8 cellular contexts compared by ENCODE assay signal in genomic region chrX:53440101-53440500, GRCh38. TPM values are rescaled to one million over a fixed set of nuclear protein-coding genes. Genes with fewer than 3 reads are reported as not detected.
A peak's percentile ranks its signal among the peaks of the same experiment; 100 is the strongest.
DNase-seq lines count a peak whose midpoint lies in the region; ATAC-seq, FAIRE-seq and TF ChIP-seq lines count a peak whose summit lies in the region.

No MANE protein-coding gene starts in this region.

- H3K27ac Mint-ChIP-seq in neural progenitor cell: peak overlapping the region; percentile 32

- H3K4me3 ChIP-seq in neural progenitor cell: no peak overlapping the region

- no peaks in the 10 kb centered on the region for H3K4me1 ChIP-seq in neural progenitor cell

- H3K4me3 Mint-ChIP-seq in neural progenitor cell: peak overlapping the region; percentile 3

- H3K36me3 ChIP-seq in neural progenitor cell: no peaks in the 10 kb centered on the region

- peak; percentile 91 for DNase-seq in DMS 273 (lab: John Stamatoyannopoulos, UW; ENCODE audit: unreplicated experiment)
- DNase-seq in NCI-H2107 (lab: John Stamatoyannopoulos, UW): peak; percentile 17
- DNase-seq in neural progenitor cell (ENCODE audit: low spot score): no peak
- DNase-seq in GM20000 (ENCODE audit: low spot score): no peak
- no peak for DNase-seq in D721Med (ENCODE audit: insufficient read length, low spot score)
- DNase-seq in stimulated activated naive CD4-positive, alpha-beta T cell treated with Interleukin-2 at 50 U/mL for 16 hours (lab: John Stamatoyannopoulos, UW): no peak

- peaks cover 8% of the 10 kb centered on the region for H3K9me3 Mint-ChIP-seq in neural progenitor cell

- no peaks in the 10 kb centered on the region for H4K20me1 ChIP-seq in neural progenitor cell (ENCODE audit: low read depth)

- no peaks in the 10 kb centered on the region for H3K36me3 Mint-ChIP-seq in neural progenitor cell

- no peaks in the 10 kb centered on the region for H3K79me2 ChIP-seq in neural progenitor cell (ENCODE audit: low read depth)

- no peak for ATAC-seq in HG03457 (IDR thresholded peaks at IDR 0.05; ENCODE audit: unreplicated experiment)

- peaks cover 8% of the 10 kb centered on the region for H3K27me3 Mint-ChIP-seq in neural progenitor cell (ENCODE audit: insufficient read depth, low read depth)

- FAIRE-seq in colon (lab: Jason Lieb, UNC) (peak; percentile 69), D721Med (lab: Jason Lieb, UNC) (no peak)

- no peak overlapping the region for H3K27ac ChIP-seq in neural progenitor cell

- H2AFZ ChIP-seq in neural progenitor cell (replicated peaks): peak overlapping the region; percentile 85

- peaks cover 35% of the 10 kb centered on the region for H3K27me3 ChIP-seq in neural progenitor cell

- no peaks in the 10 kb centered on the region for H3K9me3 ChIP-seq in neural progenitor cell (ENCODE audit: low read depth)

- TF ChIP-seq CTCF in neural progenitor cell (IDR thresholded peaks at IDR 0.05) (no peak), GM20000 (IDR thresholded peaks at IDR 0.05; ENCODE audit: extremely low read depth, missing control alignments) (no peak), D721Med (IDR thresholded peaks at IDR 0.05; ENCODE audit: insufficient read depth, missing control alignments) (no peak)

- H3K9ac ChIP-seq in neural progenitor cell: no peak overlapping the region

- H3K4me2 ChIP-seq in neural progenitor cell: peak overlapping the region; percentile 78

- no peaks in the 10 kb centered on the region for H3F3A ChIP-seq in neural progenitor cell (ENCODE audit: low read depth)

- H3K4me1 Mint-ChIP-seq in neural progenitor cell: peaks cover 3% of the 10 kb centered on the region

RNA-seq across cellular contexts. Expression of gene HSD17B10, which starts 5.9 kb away (rescaled TPM):
- 66.3 and 103 TPM in 2 replicates for total RNA-seq in neural progenitor cell (ENCODE audit: low replicate concordance)

RNA-seq across cellular contexts. Expression of gene RIBC1, which starts 17.4 kb away (rescaled TPM):
- total RNA-seq in neural progenitor cell (ENCODE audit: low replicate concordance): 0.62 and 1.5 TPM in 2 replicates

RNA-seq across cellular contexts. Expression of gene SMC1A, which starts 17.6 kb away (rescaled TPM):
- 80.4 and 82.2 TPM in 2 replicates for total RNA-seq in neural progenitor cell (ENCODE audit: low replicate concordance)

Comparison
In these comparisons a context has a peak if more than half of its experiments do, and no peak if none do; other contexts are left out.
1. DNase-seq: peak in DMS 273 (single experiment) and NCI-H2107 (single experiment); none in neural progenitor cell (single experiment), GM20000 (single experiment), D721Med (single experiment) and stimulated activated naive CD4-positive, alpha-beta T cell treated with Interleukin-2 at 50 U/mL for 16 hours (single experiment).